Comparison of ENCODE assay signal across 2 cellular contexts in genomic region chr17:13583996-13584700, GRCh38.
TF ChIP-seq lines count a peak whose summit lies in the region.

No MANE protein-coding gene starts in this region.

TF ChIP-seq in SK-N-SH, 30 proteins besides CTCF, POLR2A, EP300 and RAD21 (continued from another document):
- TF ChIP-seq, protein P1, sequence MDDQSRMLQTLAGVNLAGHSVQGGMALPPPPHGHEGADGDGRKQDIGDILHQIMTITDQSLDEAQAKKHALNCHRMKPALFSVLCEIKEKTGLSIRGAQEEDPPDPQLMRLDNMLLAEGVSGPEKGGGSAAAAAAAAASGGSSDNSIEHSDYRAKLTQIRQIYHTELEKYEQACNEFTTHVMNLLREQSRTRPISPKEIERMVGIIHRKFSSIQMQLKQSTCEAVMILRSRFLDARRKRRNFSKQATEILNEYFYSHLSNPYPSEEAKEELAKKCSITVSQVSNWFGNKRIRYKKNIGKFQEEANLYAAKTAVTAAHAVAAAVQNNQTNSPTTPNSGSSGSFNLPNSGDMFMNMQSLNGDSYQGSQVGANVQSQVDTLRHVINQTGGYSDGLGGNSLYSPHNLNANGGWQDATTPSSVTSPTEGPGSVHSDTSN (IDR thresholded peaks at IDR 0.05) = no peak
- TF ChIP-seq FOXJ3 (CRISPR knock-in tag; IDR thresholded peaks at IDR 0.05) (no peak), TCF12 (IDR thresholded peaks at IDR 0.05) (no peak)
- TF ChIP-seq, protein P2, sequence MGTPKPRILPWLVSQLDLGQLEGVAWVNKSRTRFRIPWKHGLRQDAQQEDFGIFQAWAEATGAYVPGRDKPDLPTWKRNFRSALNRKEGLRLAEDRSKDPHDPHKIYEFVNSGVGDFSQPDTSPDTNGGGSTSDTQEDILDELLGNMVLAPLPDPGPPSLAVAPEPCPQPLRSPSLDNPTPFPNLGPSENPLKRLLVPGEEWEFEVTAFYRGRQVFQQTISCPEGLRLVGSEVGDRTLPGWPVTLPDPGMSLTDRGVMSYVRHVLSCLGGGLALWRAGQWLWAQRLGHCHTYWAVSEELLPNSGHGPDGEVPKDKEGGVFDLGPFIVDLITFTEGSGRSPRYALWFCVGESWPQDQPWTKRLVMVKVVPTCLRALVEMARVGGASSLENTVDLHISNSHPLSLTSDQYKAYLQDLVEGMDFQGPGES (IDR thresholded peaks at IDR 0.05; ENCODE audit: low read depth, low read length) = no peak

TF ChIP-seq in SK-N-SH treated with all-trans-retinoic acid at 6 μM for 48 hours, 23 proteins besides CTCF, POLR2A, EP300 and RAD21 (continued from another document):
- TF ChIP-seq ZNF565 (CRISPR knock-in tag; conservative IDR thresholded peaks at IDR 0.05; ENCODE audit: low read depth) = no peak
- no peak for TF ChIP-seq ZFP30 (CRISPR knock-in tag; IDR thresholded peaks at IDR 0.05)
TF ChIP-seq in SK-N-SH treated with all-trans-retinoic acid at 6 μM for 48 hours: peak in this region for 0.
